Comparison of ENCODE assay signal across 1 cellular context in genomic region chr6:30707281-30707850, GRCh38.
TF ChIP-seq lines count a peak whose summit lies in the region.

No MANE protein-coding gene starts in this region.

TF ChIP-seq in GM23338, 12 proteins besides CTCF, POLR2A, EP300 and RAD21 (continued from another document):
- TF ChIP-seq EZH2 (IDR thresholded peaks at IDR 0.05; ENCODE audit: low read depth, unreplicated experiment): no peak
- TF ChIP-seq POLR2AphosphoS5 (IDR thresholded peaks at IDR 0.05; ENCODE audit: low read depth): no peak
- no peak for TF ChIP-seq NANOG (IDR thresholded peaks at IDR 0.05; ENCODE audit: borderline replicate concordance)
- TF ChIP-seq STAT1 (IDR thresholded peaks at IDR 0.05; ENCODE audit: unreplicated experiment): no peak
- no peak for TF ChIP-seq REST (IDR thresholded peaks at IDR 0.05; ENCODE audit: unreplicated experiment)
- no peak for TF ChIP-seq ETS1 (IDR thresholded peaks at IDR 0.05)
- no peak for TF ChIP-seq ZNF462 (CRISPR knock-in tag; IDR thresholded peaks at IDR 0.05)
TF ChIP-seq in GM23338: peak in this region for 0.
